ENCODE assay signal across 1 cellular context in the genomic region with DNA sequence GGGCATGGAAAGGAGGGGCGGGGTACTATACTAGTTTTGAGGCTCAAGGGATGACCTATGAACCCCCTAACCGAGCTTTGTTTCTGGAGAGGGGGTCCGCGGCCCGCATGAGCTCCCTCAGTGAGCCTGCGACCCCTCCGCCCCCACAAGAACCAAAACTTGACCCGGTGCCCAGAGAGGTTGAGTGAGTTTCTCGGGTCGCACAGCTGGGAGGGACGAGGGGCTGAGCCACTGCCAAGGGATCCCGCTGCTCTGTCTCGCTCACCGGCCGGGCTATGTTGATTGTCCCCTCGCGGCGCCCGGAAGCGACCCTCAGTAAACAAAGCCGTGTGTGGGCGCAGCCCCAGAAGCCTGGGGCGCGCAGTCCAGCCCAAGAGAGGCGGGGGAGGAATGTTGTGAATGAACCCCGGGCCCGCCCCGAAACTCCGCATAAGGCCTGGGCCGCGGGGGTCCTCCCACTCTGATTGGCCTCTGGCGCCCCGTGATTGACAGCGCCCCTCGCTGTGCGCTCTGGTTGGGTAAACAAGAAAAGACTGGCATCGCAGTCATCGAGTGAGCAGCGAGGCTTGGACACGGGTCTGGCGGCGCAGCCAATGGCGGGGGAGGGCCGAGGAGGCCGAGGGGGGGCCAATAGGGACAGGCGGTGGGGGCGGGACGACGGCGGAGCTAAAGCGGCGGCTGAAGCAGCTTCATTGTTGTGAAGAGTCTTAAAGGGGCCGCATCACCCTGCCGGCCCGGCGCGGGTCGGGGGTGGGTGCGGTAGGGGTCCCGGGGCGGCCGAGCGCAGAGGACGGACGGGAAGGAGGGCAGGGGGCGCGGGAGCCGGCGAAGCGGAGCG.
TF ChIP-seq lines count a peak whose summit lies in the region.

A gene (plus strand): TSS at position 692 of the 838 bp plus-strand sequence. CDS start 206 bp downstream, outside the sequence.

TF ChIP-seq in GM12878, 131 proteins besides CTCF, POLR2A, EP300 and RAD21 (continued from another document and continues in another):
- TF ChIP-seq, protein P1, sequence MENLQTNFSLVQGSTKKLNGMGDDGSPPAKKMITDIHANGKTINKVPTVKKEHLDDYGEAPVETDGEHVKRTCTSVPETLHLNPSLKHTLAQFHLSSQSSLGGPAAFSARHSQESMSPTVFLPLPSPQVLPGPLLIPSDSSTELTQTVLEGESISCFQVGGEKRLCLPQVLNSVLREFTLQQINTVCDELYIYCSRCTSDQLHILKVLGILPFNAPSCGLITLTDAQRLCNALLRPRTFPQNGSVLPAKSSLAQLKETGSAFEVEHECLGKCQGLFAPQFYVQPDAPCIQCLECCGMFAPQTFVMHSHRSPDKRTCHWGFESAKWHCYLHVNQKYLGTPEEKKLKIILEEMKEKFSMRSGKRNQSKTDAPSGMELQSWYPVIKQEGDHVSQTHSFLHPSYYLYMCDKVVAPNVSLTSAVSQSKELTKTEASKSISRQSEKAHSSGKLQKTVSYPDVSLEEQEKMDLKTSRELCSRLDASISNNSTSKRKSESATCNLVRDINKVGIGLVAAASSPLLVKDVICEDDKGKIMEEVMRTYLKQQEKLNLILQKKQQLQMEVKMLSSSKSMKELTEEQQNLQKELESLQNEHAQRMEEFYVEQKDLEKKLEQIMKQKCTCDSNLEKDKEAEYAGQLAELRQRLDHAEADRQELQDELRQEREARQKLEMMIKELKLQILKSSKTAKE (IDR thresholded peaks at IDR 0.05; ENCODE audit: low read depth, poor library complexity, severe bottlenecking): peak; percentile 56
- TF ChIP-seq NBN (IDR thresholded peaks at IDR 0.05) (no peak; the same call in 1 of the 2 replicates), RCOR1 (conservative IDR thresholded peaks at IDR 0.05; ENCODE audit: low read depth, low read length) (no peak), EGR1 (IDR thresholded peaks at IDR 0.05; ENCODE audit: borderline replicate concordance in 1 of 2, low read depth in 2 of 2, low read length in 2 of 2) (peak in 1 of 2 experiments; percentile 72; a peak in 2 of 3 replicates), BRCA1 (IDR thresholded peaks at IDR 0.05; ENCODE audit: low read depth, low read length) (no peak), CREM (IDR thresholded peaks at IDR 0.05; ENCODE audit: low read depth) (peak; percentile 75), LARP7 (IDR thresholded peaks at IDR 0.05) (peak; percentile 74; the same call in 1 of the 2 replicates), YY1 (IDR thresholded peaks at IDR 0.05; ENCODE audit: low read depth, low read length) (no peak), ESRRA (IDR thresholded peaks at IDR 0.05; ENCODE audit: low read length) (no peak), DPF2 (IDR thresholded peaks at IDR 0.05) (peak; percentile 100), MTA2 (IDR thresholded peaks at IDR 0.05; ENCODE audit: low read depth) (peak; percentile 7; the same call in 1 of the 2 replicates), RB1 (IDR thresholded peaks at IDR 0.05; ENCODE audit: borderline replicate concordance) (peak; percentile 67; the same call in 1 of the 2 replicates), RFX5 (IDR thresholded peaks at IDR 0.05; ENCODE audit: low read depth, low read length) (no peak; the same call in 1 of the 2 replicates), ZNF24 (IDR thresholded peaks at IDR 0.05) (0 out of 2 replicates have a peak, but pooled peaks have one; percentile 6), CHD2 (IDR thresholded peaks at IDR 0.05; ENCODE audit: borderline replicate concordance, low read depth, low read length) (peak; percentile 97), IKZF1 (conservative IDR thresholded peaks at IDR 0.05) (peak; percentile 20), NFXL1 (IDR thresholded peaks at IDR 0.05; ENCODE audit: borderline replicate concordance) (peak; percentile 89; the same call in 1 of the 2 replicates), SP1 (IDR thresholded peaks at IDR 0.05; ENCODE audit: low read depth, low read length) (peak; percentile 99), ZNF207 (IDR thresholded peaks at IDR 0.05; ENCODE audit: borderline replicate concordance) (peak; percentile 71; the same call in 1 of the 2 replicates), STAT1 (conservative IDR thresholded peaks at IDR 0.05) (0 out of 2 replicates have a peak, but pooled peaks have one; percentile 51), CHD1 (IDR thresholded peaks at IDR 0.05; ENCODE audit: low read depth, low read length) (no peak), NFYA (IDR thresholded peaks at IDR 0.05; ENCODE audit: borderline replicate concordance, low read depth, low read length) (peak; percentile 60), NR2F1 (conservative IDR thresholded peaks at IDR 0.05) (peak; percentile 67), KLF5 (IDR thresholded peaks at IDR 0.05; ENCODE audit: partially characterized antibody) (peak; percentile 87)
- TF ChIP-seq, protein P2, sequence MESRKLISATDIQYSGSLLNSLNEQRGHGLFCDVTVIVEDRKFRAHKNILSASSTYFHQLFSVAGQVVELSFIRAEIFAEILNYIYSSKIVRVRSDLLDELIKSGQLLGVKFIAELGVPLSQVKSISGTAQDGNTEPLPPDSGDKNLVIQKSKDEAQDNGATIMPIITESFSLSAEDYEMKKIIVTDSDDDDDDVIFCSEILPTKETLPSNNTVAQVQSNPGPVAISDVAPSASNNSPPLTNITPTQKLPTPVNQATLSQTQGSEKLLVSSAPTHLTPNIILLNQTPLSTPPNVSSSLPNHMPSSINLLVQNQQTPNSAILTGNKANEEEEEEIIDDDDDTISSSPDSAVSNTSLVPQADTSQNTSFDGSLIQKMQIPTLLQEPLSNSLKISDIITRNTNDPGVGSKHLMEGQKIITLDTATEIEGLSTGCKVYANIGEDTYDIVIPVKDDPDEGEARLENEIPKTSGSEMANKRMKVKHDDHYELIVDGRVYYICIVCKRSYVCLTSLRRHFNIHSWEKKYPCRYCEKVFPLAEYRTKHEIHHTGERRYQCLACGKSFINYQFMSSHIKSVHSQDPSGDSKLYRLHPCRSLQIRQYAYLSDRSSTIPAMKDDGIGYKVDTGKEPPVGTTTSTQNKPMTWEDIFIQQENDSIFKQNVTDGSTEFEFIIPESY (IDR thresholded peaks at IDR 0.05): peak; percentile 77; the same call in 1 of the 2 replicates
- TF ChIP-seq, protein P3, sequence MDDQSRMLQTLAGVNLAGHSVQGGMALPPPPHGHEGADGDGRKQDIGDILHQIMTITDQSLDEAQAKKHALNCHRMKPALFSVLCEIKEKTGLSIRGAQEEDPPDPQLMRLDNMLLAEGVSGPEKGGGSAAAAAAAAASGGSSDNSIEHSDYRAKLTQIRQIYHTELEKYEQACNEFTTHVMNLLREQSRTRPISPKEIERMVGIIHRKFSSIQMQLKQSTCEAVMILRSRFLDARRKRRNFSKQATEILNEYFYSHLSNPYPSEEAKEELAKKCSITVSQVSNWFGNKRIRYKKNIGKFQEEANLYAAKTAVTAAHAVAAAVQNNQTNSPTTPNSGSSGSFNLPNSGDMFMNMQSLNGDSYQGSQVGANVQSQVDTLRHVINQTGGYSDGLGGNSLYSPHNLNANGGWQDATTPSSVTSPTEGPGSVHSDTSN (IDR thresholded peaks at IDR 0.05; ENCODE audit: insufficient replicate concordance, low read depth, low read length): peak; percentile 100
- TF ChIP-seq, protein P4, sequence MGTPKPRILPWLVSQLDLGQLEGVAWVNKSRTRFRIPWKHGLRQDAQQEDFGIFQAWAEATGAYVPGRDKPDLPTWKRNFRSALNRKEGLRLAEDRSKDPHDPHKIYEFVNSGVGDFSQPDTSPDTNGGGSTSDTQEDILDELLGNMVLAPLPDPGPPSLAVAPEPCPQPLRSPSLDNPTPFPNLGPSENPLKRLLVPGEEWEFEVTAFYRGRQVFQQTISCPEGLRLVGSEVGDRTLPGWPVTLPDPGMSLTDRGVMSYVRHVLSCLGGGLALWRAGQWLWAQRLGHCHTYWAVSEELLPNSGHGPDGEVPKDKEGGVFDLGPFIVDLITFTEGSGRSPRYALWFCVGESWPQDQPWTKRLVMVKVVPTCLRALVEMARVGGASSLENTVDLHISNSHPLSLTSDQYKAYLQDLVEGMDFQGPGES (IDR thresholded peaks at IDR 0.05): peak; percentile 97
- TF ChIP-seq, protein P5, sequence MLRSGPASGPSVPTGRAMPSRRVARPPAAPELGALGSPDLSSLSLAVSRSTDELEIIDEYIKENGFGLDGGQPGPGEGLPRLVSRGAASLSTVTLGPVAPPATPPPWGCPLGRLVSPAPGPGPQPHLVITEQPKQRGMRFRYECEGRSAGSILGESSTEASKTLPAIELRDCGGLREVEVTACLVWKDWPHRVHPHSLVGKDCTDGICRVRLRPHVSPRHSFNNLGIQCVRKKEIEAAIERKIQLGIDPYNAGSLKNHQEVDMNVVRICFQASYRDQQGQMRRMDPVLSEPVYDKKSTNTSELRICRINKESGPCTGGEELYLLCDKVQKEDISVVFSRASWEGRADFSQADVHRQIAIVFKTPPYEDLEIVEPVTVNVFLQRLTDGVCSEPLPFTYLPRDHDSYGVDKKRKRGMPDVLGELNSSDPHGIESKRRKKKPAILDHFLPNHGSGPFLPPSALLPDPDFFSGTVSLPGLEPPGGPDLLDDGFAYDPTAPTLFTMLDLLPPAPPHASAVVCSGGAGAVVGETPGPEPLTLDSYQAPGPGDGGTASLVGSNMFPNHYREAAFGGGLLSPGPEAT (IDR thresholded peaks at IDR 0.05; ENCODE audit: low read depth): peak; percentile 49; the same call in 1 of the 2 replicates
- TF ChIP-seq, protein P6, sequence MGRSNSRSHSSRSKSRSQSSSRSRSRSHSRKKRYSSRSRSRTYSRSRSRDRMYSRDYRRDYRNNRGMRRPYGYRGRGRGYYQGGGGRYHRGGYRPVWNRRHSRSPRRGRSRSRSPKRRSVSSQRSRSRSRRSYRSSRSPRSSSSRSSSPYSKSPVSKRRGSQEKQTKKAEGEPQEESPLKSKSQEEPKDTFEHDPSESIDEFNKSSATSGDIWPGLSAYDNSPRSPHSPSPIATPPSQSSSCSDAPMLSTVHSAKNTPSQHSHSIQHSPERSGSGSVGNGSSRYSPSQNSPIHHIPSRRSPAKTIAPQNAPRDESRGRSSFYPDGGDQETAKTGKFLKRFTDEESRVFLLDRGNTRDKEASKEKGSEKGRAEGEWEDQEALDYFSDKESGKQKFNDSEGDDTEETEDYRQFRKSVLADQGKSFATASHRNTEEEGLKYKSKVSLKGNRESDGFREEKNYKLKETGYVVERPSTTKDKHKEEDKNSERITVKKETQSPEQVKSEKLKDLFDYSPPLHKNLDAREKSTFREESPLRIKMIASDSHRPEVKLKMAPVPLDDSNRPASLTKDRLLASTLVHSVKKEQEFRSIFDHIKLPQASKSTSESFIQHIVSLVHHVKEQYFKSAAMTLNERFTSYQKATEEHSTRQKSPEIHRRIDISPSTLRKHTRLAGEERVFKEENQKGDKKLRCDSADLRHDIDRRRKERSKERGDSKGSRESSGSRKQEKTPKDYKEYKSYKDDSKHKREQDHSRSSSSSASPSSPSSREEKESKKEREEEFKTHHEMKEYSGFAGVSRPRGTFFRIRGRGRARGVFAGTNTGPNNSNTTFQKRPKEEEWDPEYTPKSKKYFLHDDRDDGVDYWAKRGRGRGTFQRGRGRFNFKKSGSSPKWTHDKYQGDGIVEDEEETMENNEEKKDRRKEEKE (IDR thresholded peaks at IDR 0.05): no peak
- TF ChIP-seq, protein P7, sequence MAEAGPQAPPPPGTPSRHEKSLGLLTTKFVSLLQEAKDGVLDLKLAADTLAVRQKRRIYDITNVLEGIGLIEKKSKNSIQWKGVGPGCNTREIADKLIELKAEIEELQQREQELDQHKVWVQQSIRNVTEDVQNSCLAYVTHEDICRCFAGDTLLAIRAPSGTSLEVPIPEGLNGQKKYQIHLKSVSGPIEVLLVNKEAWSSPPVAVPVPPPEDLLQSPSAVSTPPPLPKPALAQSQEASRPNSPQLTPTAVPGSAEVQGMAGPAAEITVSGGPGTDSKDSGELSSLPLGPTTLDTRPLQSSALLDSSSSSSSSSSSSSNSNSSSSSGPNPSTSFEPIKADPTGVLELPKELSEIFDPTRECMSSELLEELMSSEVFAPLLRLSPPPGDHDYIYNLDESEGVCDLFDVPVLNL (IDR thresholded peaks at IDR 0.05; ENCODE audit: low read depth, low read length): no peak
- TF ChIP-seq, protein P8, sequence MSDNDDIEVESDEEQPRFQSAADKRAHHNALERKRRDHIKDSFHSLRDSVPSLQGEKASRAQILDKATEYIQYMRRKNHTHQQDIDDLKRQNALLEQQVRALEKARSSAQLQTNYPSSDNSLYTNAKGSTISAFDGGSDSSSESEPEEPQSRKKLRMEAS (IDR thresholded peaks at IDR 0.05; ENCODE audit: low read depth, low read length): no peak; the same call in 1 of the 2 replicates
- TF ChIP-seq, protein P9, sequence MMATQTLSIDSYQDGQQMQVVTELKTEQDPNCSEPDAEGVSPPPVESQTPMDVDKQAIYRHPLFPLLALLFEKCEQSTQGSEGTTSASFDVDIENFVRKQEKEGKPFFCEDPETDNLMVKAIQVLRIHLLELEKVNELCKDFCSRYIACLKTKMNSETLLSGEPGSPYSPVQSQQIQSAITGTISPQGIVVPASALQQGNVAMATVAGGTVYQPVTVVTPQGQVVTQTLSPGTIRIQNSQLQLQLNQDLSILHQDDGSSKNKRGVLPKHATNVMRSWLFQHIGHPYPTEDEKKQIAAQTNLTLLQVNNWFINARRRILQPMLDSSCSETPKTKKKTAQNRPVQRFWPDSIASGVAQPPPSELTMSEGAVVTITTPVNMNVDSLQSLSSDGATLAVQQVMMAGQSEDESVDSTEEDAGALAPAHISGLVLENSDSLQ (IDR thresholded peaks at IDR 0.05): peak; percentile 100
- TF ChIP-seq, protein P10, sequence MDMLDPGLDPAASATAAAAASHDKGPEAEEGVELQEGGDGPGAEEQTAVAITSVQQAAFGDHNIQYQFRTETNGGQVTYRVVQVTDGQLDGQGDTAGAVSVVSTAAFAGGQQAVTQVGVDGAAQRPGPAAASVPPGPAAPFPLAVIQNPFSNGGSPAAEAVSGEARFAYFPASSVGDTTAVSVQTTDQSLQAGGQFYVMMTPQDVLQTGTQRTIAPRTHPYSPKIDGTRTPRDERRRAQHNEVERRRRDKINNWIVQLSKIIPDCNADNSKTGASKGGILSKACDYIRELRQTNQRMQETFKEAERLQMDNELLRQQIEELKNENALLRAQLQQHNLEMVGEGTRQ (IDR thresholded peaks at IDR 0.05; ENCODE audit: borderline replicate concordance, low read depth, low read length): peak; percentile 8
- TF ChIP-seq, protein P11, sequence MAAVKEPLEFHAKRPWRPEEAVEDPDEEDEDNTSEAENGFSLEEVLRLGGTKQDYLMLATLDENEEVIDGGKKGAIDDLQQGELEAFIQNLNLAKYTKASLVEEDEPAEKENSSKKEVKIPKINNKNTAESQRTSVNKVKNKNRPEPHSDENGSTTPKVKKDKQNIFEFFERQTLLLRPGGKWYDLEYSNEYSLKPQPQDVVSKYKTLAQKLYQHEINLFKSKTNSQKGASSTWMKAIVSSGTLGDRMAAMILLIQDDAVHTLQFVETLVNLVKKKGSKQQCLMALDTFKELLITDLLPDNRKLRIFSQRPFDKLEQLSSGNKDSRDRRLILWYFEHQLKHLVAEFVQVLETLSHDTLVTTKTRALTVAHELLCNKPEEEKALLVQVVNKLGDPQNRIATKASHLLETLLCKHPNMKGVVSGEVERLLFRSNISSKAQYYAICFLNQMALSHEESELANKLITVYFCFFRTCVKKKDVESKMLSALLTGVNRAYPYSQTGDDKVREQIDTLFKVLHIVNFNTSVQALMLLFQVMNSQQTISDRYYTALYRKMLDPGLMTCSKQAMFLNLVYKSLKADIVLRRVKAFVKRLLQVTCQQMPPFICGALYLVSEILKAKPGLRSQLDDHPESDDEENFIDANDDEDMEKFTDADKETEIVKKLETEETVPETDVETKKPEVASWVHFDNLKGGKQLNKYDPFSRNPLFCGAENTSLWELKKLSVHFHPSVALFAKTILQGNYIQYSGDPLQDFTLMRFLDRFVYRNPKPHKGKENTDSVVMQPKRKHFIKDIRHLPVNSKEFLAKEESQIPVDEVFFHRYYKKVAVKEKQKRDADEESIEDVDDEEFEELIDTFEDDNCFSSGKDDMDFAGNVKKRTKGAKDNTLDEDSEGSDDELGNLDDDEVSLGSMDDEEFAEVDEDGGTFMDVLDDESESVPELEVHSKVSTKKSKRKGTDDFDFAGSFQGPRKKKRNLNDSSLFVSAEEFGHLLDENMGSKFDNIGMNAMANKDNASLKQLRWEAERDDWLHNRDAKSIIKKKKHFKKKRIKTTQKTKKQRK (IDR thresholded peaks at IDR 0.05; ENCODE audit: low read depth, low read length): peak; percentile 93
